ENCODE assay signal across 8 cellular contexts in the genomic region with DNA sequence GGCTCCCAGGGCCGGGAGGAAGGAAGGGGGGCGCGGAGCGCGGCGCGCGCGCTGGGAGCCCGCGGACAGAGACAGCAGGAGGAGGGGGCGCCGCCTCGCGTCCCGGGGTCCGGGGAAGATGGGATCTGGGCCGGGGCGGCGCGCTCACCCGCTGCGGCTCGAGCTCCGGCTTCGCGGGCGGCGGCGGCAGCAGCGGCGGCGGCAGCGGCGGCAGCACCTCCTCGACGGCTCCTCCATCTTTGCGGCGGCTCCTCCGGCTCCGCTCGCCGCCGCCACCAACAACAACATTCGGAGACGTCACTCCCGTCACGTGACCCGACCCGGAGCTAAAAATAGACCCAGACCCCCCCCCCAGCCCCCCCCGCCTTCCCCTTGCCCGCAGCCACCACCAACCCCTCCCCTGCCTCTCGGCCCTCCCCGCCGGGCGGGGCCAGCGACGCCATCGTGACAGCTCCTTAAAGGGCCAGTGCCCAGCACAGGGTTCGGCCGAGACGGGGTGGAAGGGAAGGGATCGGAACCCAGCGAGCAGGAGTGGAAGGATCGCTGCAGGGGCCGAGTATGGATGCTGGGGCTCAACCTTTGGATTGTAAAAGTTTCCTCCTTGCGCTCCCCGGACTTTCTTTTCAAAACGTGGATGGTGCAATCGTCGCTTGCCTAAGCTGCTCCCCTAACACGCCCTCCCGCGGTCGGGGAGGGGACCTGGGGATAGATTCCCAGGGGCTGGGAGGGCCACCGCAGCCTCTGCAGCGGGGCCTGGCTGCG. TPM values are rescaled to one million over a fixed set of nuclear protein-coding genes. Genes with fewer than 3 reads are reported as not detected.
DNase-seq lines count a peak whose midpoint lies in the region; ATAC-seq and TF ChIP-seq lines count a peak whose summit lies in the region.

A gene (minus strand): TSS at position 286 of the 762 bp plus-strand sequence. CDS start 6,126 bp downstream, outside the sequence.

- H3K27ac Mint-ChIP-seq in activated naive CD8-positive, alpha-beta T cell treated with anti-CD3 and anti-CD28 coated beads, Interleukin-2, amount 50 U/mL, for 24 hours: peak within 1 kb of the TSS; percentile 98

- H3K14ac ChIP-seq in trophoblast cell (ENCODE audit: low read length): peak within 1 kb of the TSS; percentile 98

- peak within 1 kb of the TSS; percentile 92 for H2AFZ ChIP-seq in trophoblast cell (ENCODE audit: insufficient read depth, low read length, poor library complexity)

- H3K36me3 Mint-ChIP-seq in activated naive CD8-positive, alpha-beta T cell treated with anti-CD3 and anti-CD28 coated beads, Interleukin-2, amount 50 U/mL, for 24 hours (ENCODE audit: low read depth): no peaks in the 10 kb centered on the region

- WGBS in trophoblast cell (ENCODE audit: extremely low coverage, insufficient coverage, insufficient read length): no CpG with 5 or more reads among the region's 78 CpGs
- 0 to 1% methylated on average over 9 to 53 of the region's 78 CpGs for WGBS in tibial nerve, 2 donors

- DNase-seq in NCI-H1417 treated with DMSO at 0.1 percent for 48 hours (lab: John Stamatoyannopoulos, UW) (peak; percentile 81), SW480 (ENCODE audit: low spot score) (peak; percentile 89), cardiac muscle cell (ENCODE audit: low read depth in 1 of 2, low spot score in 1 of 2) (peak; percentile 96 to 97), trophoblast cell (peak; percentile 91 to 95), tibial nerve (ENCODE audit: low spot score in 2 of 2) (peak; percentile 96 to 98)
- peak; percentile 96 for DNase-seq in activated naive CD8-positive, alpha-beta T cell treated with anti-CD3 and anti-CD28 coated beads, Interleukin-2, amount 50 U/mL, for 24 hours

- peak within 1 kb of the TSS; percentile 98 for H4K91ac ChIP-seq in trophoblast cell (ENCODE audit: low read depth, low read length)

- H2BK120ac ChIP-seq in trophoblast cell (ENCODE audit: insufficient read depth, low read length, poor library complexity): peak within 1 kb of the TSS; percentile 96

- peak within 1 kb of the TSS; percentile 88 for H4K12ac ChIP-seq in trophoblast cell (ENCODE audit: low read depth, low read length)

- H3K4me1 Mint-ChIP-seq in activated naive CD8-positive, alpha-beta T cell treated with anti-CD3 and anti-CD28 coated beads, Interleukin-2, amount 50 U/mL, for 24 hours: peaks cover 30% of the 10 kb centered on the region

- H3K36me3 ChIP-seq in cardiac muscle cell: no peaks in the 10 kb centered on the region
- no peaks in the 10 kb centered on the region for H3K36me3 ChIP-seq in trophoblast cell (ENCODE audit: control insufficient read depth in 1 of 2, insufficient read depth in 2 of 2, low read length in 2 of 2)
- H3K36me3 ChIP-seq in tibial nerve: no peaks in the 10 kb centered on the region

- peak within 1 kb of the TSS; percentile 94 for H3K4me3 Mint-ChIP-seq in activated naive CD8-positive, alpha-beta T cell treated with anti-CD3 and anti-CD28 coated beads, Interleukin-2, amount 50 U/mL, for 24 hours

- peak within 1 kb of the TSS; percentile 25 for H3K9ac ChIP-seq in trophoblast cell (ENCODE audit: low read length)

- no peaks in the 10 kb centered on the region for H3K27me3 Mint-ChIP-seq in activated naive CD8-positive, alpha-beta T cell treated with anti-CD3 and anti-CD28 coated beads, Interleukin-2, amount 50 U/mL, for 24 hours

- H3K9me3 Mint-ChIP-seq in activated naive CD8-positive, alpha-beta T cell treated with anti-CD3 and anti-CD28 coated beads, Interleukin-2, amount 50 U/mL, for 24 hours: no peaks in the 10 kb centered on the region

- H3K27me3 ChIP-seq in cardiac muscle cell (no peaks in the 10 kb centered on the region), trophoblast cell (ENCODE audit: insufficient read depth, low read length) (no peaks in the 10 kb centered on the region), tibial nerve (no peaks in the 10 kb centered on the region)

- H3K4me1 ChIP-seq in cardiac muscle cell (ENCODE audit: low read depth): peaks cover 24% of the 10 kb centered on the region
- H3K4me1 ChIP-seq in trophoblast cell (ENCODE audit: control insufficient read depth in 1 of 2, insufficient read depth in 2 of 2, low read length in 2 of 2): peaks cover 8 to 15% of the 10 kb centered on the region in 2 experiments
- H3K4me1 ChIP-seq in tibial nerve: peaks cover 0 to 51% (median 33%) of the 10 kb centered on the region in 4 donors

- peak within 1 kb of the TSS; percentile 77 for H2BK12ac ChIP-seq in trophoblast cell (ENCODE audit: low read length)

- peak within 1 kb of the TSS; percentile 81 for H3K18ac ChIP-seq in trophoblast cell (ENCODE audit: low read length)

- TF ChIP-seq POLR2A in tibial nerve (IDR thresholded peaks at IDR 0.05): peak; percentile 76 to 95

- H4K8ac ChIP-seq in trophoblast cell (ENCODE audit: low read depth, low read length): peak within 1 kb of the TSS; percentile 95

- peaks cover 14% of the 10 kb centered on the region for H3K79me1 ChIP-seq in trophoblast cell (ENCODE audit: low read length)

- H3K9me3 ChIP-seq in cardiac muscle cell (ENCODE audit: low read depth) (no peaks in the 10 kb centered on the region), trophoblast cell (ENCODE audit: insufficient read depth, low read depth, low read length) (no peaks in the 10 kb centered on the region), tibial nerve (no peaks in the 10 kb centered on the region)

- H3K4ac ChIP-seq in trophoblast cell (ENCODE audit: low read depth, low read length): peak within 1 kb of the TSS; percentile 88

- peak within 1 kb of the TSS; percentile 64 for H2AK5ac ChIP-seq in trophoblast cell (ENCODE audit: low read length)

- TF ChIP-seq EP300 in tibial nerve (IDR thresholded peaks at IDR 0.05): peak; percentile 83 to 94

- peak; percentile 98 for ATAC-seq in HG02798 (IDR thresholded peaks at IDR 0.05; ENCODE audit: poor library complexity, unreplicated experiment)
- peak; percentile 97 for ATAC-seq in activated naive CD8-positive, alpha-beta T cell treated with anti-CD3 and anti-CD28 coated beads, Interleukin-2, amount 50 U/mL, for 24 hours

- TF ChIP-seq CTCF in GM12875 (IDR thresholded peaks at IDR 0.05; ENCODE audit: borderline replicate concordance, insufficient read depth, low read depth, low read length) (peak; percentile 62), cardiac muscle cell (IDR thresholded peaks at IDR 0.05; ENCODE audit: low read depth, low read length) (peak; percentile 60), tibial nerve (IDR thresholded peaks at IDR 0.05) (peak; percentile 50 to 82 (median 70))

- H3K4me2 ChIP-seq in trophoblast cell (ENCODE audit: low read length): peak within 1 kb of the TSS; percentile 67

- H3K4me3 ChIP-seq in GM12875 (ENCODE audit: low read depth, low read length): peak within 1 kb of the TSS; percentile 71
- peak within 1 kb of the TSS; percentile 98 for H3K4me3 ChIP-seq in cardiac muscle cell
- peak within 1 kb of the TSS; percentile 80 for H3K4me3 ChIP-seq in trophoblast cell (ENCODE audit: low read depth, low read length)
- H3K4me3 ChIP-seq in tibial nerve: peak within 1 kb of the TSS; percentile 76 to 99 (median 91)

- H2BK5ac ChIP-seq in trophoblast cell (ENCODE audit: low read depth, low read length, poor library complexity): peak within 1 kb of the TSS; percentile 87

- peak within 1 kb of the TSS; percentile 69 for H3K27ac ChIP-seq in cardiac muscle cell
- H3K27ac ChIP-seq in trophoblast cell (ENCODE audit: low read depth, low read length): peak within 1 kb of the TSS; percentile 25
- H3K27ac ChIP-seq in tibial nerve: peak within 1 kb of the TSS; percentile 91 to 98 (median 98)

- peaks cover 7% of the 10 kb centered on the region for H3K79me2 ChIP-seq in trophoblast cell (ENCODE audit: control insufficient read depth, insufficient read depth, low read length, poor library complexity)

- no peak within 1 kb of the TSS for H3K23ac ChIP-seq in trophoblast cell (ENCODE audit: low read length)

RNA-seq across cellular contexts. Expression of the gene that starts here (rescaled TPM):
- total RNA-seq in cardiac muscle cell (164 and 300 TPM in 2 replicates), tibial nerve (100 to 1,000 TPM in 3 of 4 donors, 10 to 100 TPM in 1; 99.8 to 201 (median 125) TPM)
- 94.1 and 209 TPM in 2 replicates for polyA plus RNA-seq in cardiac muscle cell
- 53.7 and 54.1 TPM in 2 replicates for polyA plus RNA-seq in trophoblast cell (2013)

Comparison
In these comparisons a context has a peak if more than half of its experiments do, and no peak if none do; other contexts are left out.
1. Peak in every context shown above with its lines: DNase-seq, ATAC-seq, H3K4me3 ChIP-seq and H3K27ac ChIP-seq.
2. H3K27ac ChIP-seq: peak in every context shown above with its lines; median percentile 98 in tibial nerve; 69 in cardiac muscle cell; 25 in trophoblast cell.